8 cellular contexts compared by ENCODE assay signal in the genomic region with DNA sequence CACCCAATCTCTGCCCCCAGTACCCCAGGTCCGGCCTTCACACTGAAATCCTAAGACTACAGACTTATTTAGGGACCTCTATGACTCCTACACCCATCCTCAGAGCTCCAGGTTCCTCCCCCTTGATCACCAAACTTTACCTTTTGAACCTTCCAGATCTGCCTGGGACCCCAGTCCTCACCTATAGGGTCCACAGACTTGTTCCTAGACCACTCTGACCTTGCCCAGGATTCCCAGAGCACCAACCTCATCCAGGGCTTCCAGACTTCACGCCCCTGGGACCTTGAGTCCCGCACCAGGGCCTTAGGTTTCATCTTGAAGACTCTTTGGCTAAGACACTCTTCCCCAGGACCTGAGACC. TPM values are rescaled to one million over a fixed set of nuclear protein-coding genes. Genes with fewer than 3 reads are reported as not detected.
DNase-seq lines count a peak whose midpoint lies in the region; ATAC-seq and TF ChIP-seq lines count a peak whose summit lies in the region.

No MANE protein-coding gene starts in this region.

- WGBS in H9 (ENCODE audit: extremely low coverage, insufficient read length, low lambda C conversion rate): no CpG with 5 or more reads among the region's 3 CpGs

- peaks cover 13% of the 10 kb centered on the region for H3K23me2 ChIP-seq in H9 (ENCODE audit: insufficient read length, low read depth, low read length, poor library complexity, severe bottlenecking)

- peak overlapping the region; percentile 28; the same call in 1 of the 2 replicates for H3K4ac ChIP-seq in H9 (ENCODE audit: low read depth, low read length)

- H3K27me3 ChIP-seq in H9 (ENCODE audit: insufficient read depth, low read length) (no peaks in the 10 kb centered on the region), right atrium auricular region (no peaks in the 10 kb centered on the region), skeletal muscle tissue (ENCODE audit: control insufficient read depth in 3 of 3, insufficient read depth in 3 of 3, low read length in 3 of 3) (no peaks in the 10 kb centered on the region)

- peaks cover 13 to 26% (median 19%) of the 10 kb centered on the region in 3 experiments for H3K36me3 Mint-ChIP-seq in H9 (ENCODE audit: insufficient read depth in 1 of 3, low read depth in 3 of 3)
- peaks cover 28% of the 10 kb centered on the region for H3K36me3 Mint-ChIP-seq in activated CD4-positive, alpha-beta memory T cell treated with anti-CD3 and anti-CD28 coated beads, Interleukin-2, amount 10 ng/mL, durations not matched to agents 7 days and 5 days (ENCODE audit: low read depth)

- ATAC-seq in GM21528 (IDR thresholded peaks at IDR 0.05; ENCODE audit: low FRiP score, unreplicated experiment) (no peak), HG03342 (IDR thresholded peaks at IDR 0.05; ENCODE audit: unreplicated experiment) (no peak), HG02623 (IDR thresholded peaks at IDR 0.05; ENCODE audit: unreplicated experiment) (no peak)

- H2AK5ac ChIP-seq in H9 (ENCODE audit: insufficient read length, low read length): no peak overlapping the region

- H2BK120ac ChIP-seq in H9 (ENCODE audit: low read depth, low read length, poor library complexity, severe bottlenecking): no peak overlapping the region

- peak overlapping the region; percentile 33 for H2BK12ac ChIP-seq in H9 (ENCODE audit: insufficient read length, low read depth, low read length)

- H3K4me1 ChIP-seq in H9 (ENCODE audit: insufficient read depth, low read length) (no peaks in the 10 kb centered on the region), right atrium auricular region (peaks cover 0 to 26% of the 10 kb centered on the region in 2 donors), skeletal muscle tissue (ENCODE audit: control insufficient read depth in 3 of 3, insufficient read depth in 3 of 3, low read length in 3 of 3) (peaks cover 24 to 45% (median 35%) of the 10 kb centered on the region in 3 donors)

- no peak overlapping the region for H2BK5ac ChIP-seq in H9 (ENCODE audit: insufficient read length, low read length)

- peak overlapping the region; percentile 75 for H3K14ac ChIP-seq in H9 (ENCODE audit: insufficient read depth, low read length)

- H3K4me3 Mint-ChIP-seq in H9: peak overlapping the region; percentile 86 to 95
- H3K4me3 Mint-ChIP-seq in activated CD4-positive, alpha-beta memory T cell treated with anti-CD3 and anti-CD28 coated beads, Interleukin-2, amount 10 ng/mL, durations not matched to agents 7 days and 5 days: peak overlapping the region; percentile 97

- peak overlapping the region; percentile 63 for H3K18ac ChIP-seq in H9 (ENCODE audit: insufficient read length, low read depth, low read length)

- TF ChIP-seq CTCF in H9 (conservative IDR thresholded peaks at IDR 0.05): no peak
- TF ChIP-seq CTCF in right atrium auricular region (IDR thresholded peaks at IDR 0.05): no peak

- H3K9me3 ChIP-seq in H9 (ENCODE audit: control insufficient read depth, low read depth, low read length) (no peaks in the 10 kb centered on the region), right atrium auricular region (no peaks in the 10 kb centered on the region), skeletal muscle tissue (ENCODE audit: control insufficient read depth in 3 of 3, low read length in 3 of 3) (no peaks in the 10 kb centered on the region)

- CTCF ChIA-PET in activated CD4-positive, alpha-beta memory T cell treated with anti-CD3 and anti-CD28 coated beads, Interleukin-2, amount 10 ng/mL, durations not matched to agents 7 days and 5 days (lab: Charles Lee): interaction anchor here (0.6 to 3.7 kb wide), 9 partner anchors 15 to 666 kb away, joined by 3 to 22 read pairs (median 4); partner anchors contain the start of gene TTL

- H3K9ac ChIP-seq in H9 (ENCODE audit: extremely low read depth, insufficient read length, low read length) (peak overlapping the region; percentile 70), skeletal muscle tissue (ENCODE audit: low read depth in 1 of 3, low read length in 3 of 3) (peak overlapping the region; percentile 90 to 96 (median 96))

- H3K4me3 ChIP-seq in right atrium auricular region (peak overlapping the region; percentile 69 to 82), skeletal muscle tissue (ENCODE audit: low read length in 3 of 3) (peak overlapping the region; percentile 97 to 98 (median 98))

- H3K23ac ChIP-seq in H9 (ENCODE audit: insufficient read length, low read depth, low read length): no peak overlapping the region

- H2BK20ac ChIP-seq in H9 (ENCODE audit: low read depth, low read length, poor library complexity, severe bottlenecking): no peak overlapping the region

- no peaks in the 10 kb centered on the region for H3K79me2 ChIP-seq in H9 (ENCODE audit: insufficient read depth, low read length)

- H3K27ac ChIP-seq in H9 (ENCODE audit: insufficient read length, low read depth, low read length): peak overlapping the region; percentile 79
- H3K27ac ChIP-seq in right atrium auricular region: peak overlapping the region; percentile 94 to 96
- peak overlapping the region; percentile 98 for H3K27ac ChIP-seq in skeletal muscle tissue (ENCODE audit: low read depth, low read length)

- H3K9me3 Mint-ChIP-seq in H9: no peaks in the 10 kb centered on the region
- H3K9me3 Mint-ChIP-seq in activated CD4-positive, alpha-beta memory T cell treated with anti-CD3 and anti-CD28 coated beads, Interleukin-2, amount 10 ng/mL, durations not matched to agents 7 days and 5 days: no peaks in the 10 kb centered on the region

- peak overlapping the region; percentile 18; the same call in 1 of the 2 replicates for H2BK15ac ChIP-seq in H9 (ENCODE audit: low read depth, low read length)

- H3K27me3 Mint-ChIP-seq in H9 (ENCODE audit: low read depth): no peaks in the 10 kb centered on the region; the same call in 1 of the 2 replicates
- H3K27me3 Mint-ChIP-seq in activated CD4-positive, alpha-beta memory T cell treated with anti-CD3 and anti-CD28 coated beads, Interleukin-2, amount 10 ng/mL, durations not matched to agents 7 days and 5 days: no peaks in the 10 kb centered on the region

- no peak overlapping the region for H4K5ac ChIP-seq in H9 (ENCODE audit: insufficient read length, low read depth, low read length)

- peak overlapping the region; percentile 88 for H3K4me2 ChIP-seq in H9 (ENCODE audit: insufficient read depth, insufficient read length, low read length)

- no peak overlapping the region for H2AFZ ChIP-seq in H9 (ENCODE audit: low read length)

- no peak overlapping the region for H4K91ac ChIP-seq in H9 (ENCODE audit: insufficient read length, low read depth, low read length)

- H4K20me1 ChIP-seq in H9 (ENCODE audit: control insufficient read depth, insufficient read depth, insufficient read length): no peaks in the 10 kb centered on the region

- no peak overlapping the region for H3T11ph ChIP-seq in H9 (ENCODE audit: low read length)

- H3K27ac Mint-ChIP-seq in H9: peak overlapping the region; percentile 99 to 100 (median 99)
- H3K27ac Mint-ChIP-seq in activated CD4-positive, alpha-beta memory T cell treated with anti-CD3 and anti-CD28 coated beads, Interleukin-2, amount 10 ng/mL, durations not matched to agents 7 days and 5 days: peak overlapping the region; percentile 95

- POLR2A ChIA-PET in activated CD4-positive, alpha-beta memory T cell treated with anti-CD3 and anti-CD28 coated beads, Interleukin-2, amount 10 ng/mL, durations not matched to agents 7 days and 5 days (lab: Charles Lee): interaction anchor here (0.6 to 3.3 kb wide), 23 partner anchors 9 to 331 kb away, joined by 3 to 33 read pairs (median 4); partner anchors contain the start of genes CKAP2L, NT5DC4 and SLC20A1

- H3K4me1 Mint-ChIP-seq in H9: peaks cover 17% of the 10 kb centered on the region in 2 experiments
- H3K4me1 Mint-ChIP-seq in activated CD4-positive, alpha-beta memory T cell treated with anti-CD3 and anti-CD28 coated beads, Interleukin-2, amount 10 ng/mL, durations not matched to agents 7 days and 5 days: peaks cover 47% of the 10 kb centered on the region

- no peak overlapping the region for H4K8ac ChIP-seq in H9 (replicated peaks; ENCODE audit: insufficient read length, low read depth, low read length)

- H3K36me3 ChIP-seq in right atrium auricular region (peaks cover 9% of the 10 kb centered on the region), skeletal muscle tissue (ENCODE audit: control insufficient read depth in 3 of 3, insufficient read depth in 3 of 3, low read length in 3 of 3) (peaks cover 12 to 14% (median 12%) of the 10 kb centered on the region in 3 donors)

- no peaks in the 10 kb centered on the region for H3K79me1 ChIP-seq in H9 (ENCODE audit: insufficient read depth, low read depth, low read length, poor library complexity, severe bottlenecking)

- no peak for DNase-seq in H9
- DNase-seq in activated CD4-positive, alpha-beta memory T cell treated with anti-CD3 and anti-CD28 coated beads, Interleukin-2, amount 10 ng/mL, durations not matched to agents 7 days and 5 days: no peak
- DNase-seq in right atrium auricular region (ENCODE audit: low spot score): no peak
- DNase-seq in medulla oblongata (ENCODE audit: extremely low spot score): no peak

- H3K56ac ChIP-seq in H9 (ENCODE audit: insufficient read length, low read depth, low read length): no peak overlapping the region

RNA-seq across cellular contexts. Expression of gene CHCHD5, which starts 0.5 kb away (rescaled TPM):
- total RNA-seq in H9 (2021): 30.6 and 32.3 TPM in 2 replicates
- total RNA-seq in activated CD4-positive, alpha-beta memory T cell treated with anti-CD3 and anti-CD28 coated beads, Interleukin-2, amount 10 ng/mL, durations not matched to agents 7 days and 5 days: 10 to 100 TPM; 40.0 to 47.5 TPM
- 10 to 100 TPM; 27.4 to 29.4 TPM for total RNA-seq in right atrium auricular region
- 10.4 TPM for total RNA-seq in skeletal muscle tissue

RNA-seq across cellular contexts. Expression of gene POLR1B, which starts 42.6 kb away (rescaled TPM):
- total RNA-seq in H9 (2021) (72.0 and 83.6 TPM in 2 replicates), right atrium auricular region (1 to 10 TPM; 5.7 to 6.8 TPM), skeletal muscle tissue (20.9 TPM)
- total RNA-seq in activated CD4-positive, alpha-beta memory T cell treated with anti-CD3 and anti-CD28 coated beads, Interleukin-2, amount 10 ng/mL, durations not matched to agents 7 days and 5 days: 10 to 100 TPM; 23.5 to 29.0 TPM
